Comparison of ENCODE assay signal across 37 cellular contexts in genomic region chr11:29963068-29963467, GRCh38. TPM values are rescaled to one million over a fixed set of nuclear protein-coding genes. Genes with fewer than 3 reads are reported as not detected.
"Had no signal": no experiment of that assay in that cellular context is flagged by ENCODE, and none has a peak within 500 bp of the region (broad histone marks: within the 10 kb centered on the region; RNA-seq: fewer than 3 reads in every experiment).

No MANE protein-coding gene starts in this region.

- H3K36me3 ChIP-seq: adrenal gland, ascending aorta, brain microvascular endothelial cell, breast epithelium, cardiac muscle cell had no signal

- ATAC-seq: activated naive CD4-positive, alpha-beta T cell treated with anti-CD3 and anti-CD28 coated beads, Interleukin-2, amount 50 U/mL, for 72 hours; activated naive CD8-positive, alpha-beta T cell treated with anti-CD3 and anti-CD28 coated beads, Interleukin-2, amount 50 U/mL, for 24 hours; activated T-cell treated with anti-CD3 and anti-CD28 coated beads, Interleukin-2, amount 50 U/mL, for 4 hours; activated T-cell treated with anti-CD3 and anti-CD28 coated beads, Interleukin-2, amount 50 U/mL, for 72 hours; activated T-helper 17 cell treated with anti-CD3 and anti-CD28 coated beads, Interleukin-2, amount 50 U/mL, for 72 hours; body of pancreas had no signal

- H3K4me1 ChIP-seq: adrenal gland, ascending aorta, body of pancreas, breast epithelium had no signal

- DNase-seq: activated effector memory CD4-positive, alpha-beta T cell treated with anti-CD3 and anti-CD28 coated beads, Interleukin-2, amount 50 U/mL, for 16 hours; activated effector memory CD4-positive, alpha-beta T cell treated with Interleukin-2 at 50 U/mL for 16 hours; activated gamma-delta T cell; activated gamma-delta T cell treated with Interleukin-2 at 50 U/mL for 16 hours; activated naive CD4-positive, alpha-beta T cell; activated naive CD4-positive, alpha-beta T cell treated with anti-CD3 and anti-CD28 coated beads for 36 hours; activated naive CD4-positive, alpha-beta T cell treated with anti-CD3 and anti-CD28 coated beads, Interleukin-2, amount 10 ng/mL, durations not matched to agents 7 days and 5 days; activated naive CD4-positive, alpha-beta T cell treated with anti-CD3 and anti-CD28 coated beads, Interleukin-2, amount 50 U/mL, for 16 hours; activated naive CD4-positive, alpha-beta T cell treated with Interleukin-2 at 50 U/mL for 16 hours; activated naive CD8-positive, alpha-beta T cell treated with anti-CD3 and anti-CD28 coated beads for 36 hours; activated naive CD8-positive, alpha-beta T cell treated with anti-CD3 and anti-CD28 coated beads, Interleukin-2, amount 10 ng/mL, durations not matched to agents 7 days and 5 days; activated naive CD8-positive, alpha-beta T cell treated with anti-CD3 and anti-CD28 coated beads, Interleukin-2, amount 50 U/mL, for 24 hours; activated T-cell treated with anti-CD3 and anti-CD28 coated beads, Interleukin-2, amount 50 U/mL, for 1 hour; activated T-cell treated with anti-CD3 and anti-CD28 coated beads, Interleukin-2, amount 50 U/mL, for 24 hours; activated T-cell treated with anti-CD3 and anti-CD28 coated beads, Interleukin-2, amount 50 U/mL, for 4 hours; activated T-cell treated with anti-CD3 and anti-CD28 coated beads, Interleukin-2, amount 50 U/mL, for 48 hours; activated T-cell treated with anti-CD3 and anti-CD28 coated beads, Interleukin-2, amount 50 U/mL, for 72 hours; adrenal gland; amniotic stem cell; amygdala; anterior cingulate cortex; aorta; body of pancreas; brain microvascular endothelial cell; caudate nucleus; central memory CD4-positive, alpha-beta T cell; cerebellar nuclear complex had no signal

- H3K9me3 ChIP-seq: adrenal gland, ascending aorta, body of pancreas, breast epithelium had no signal

- H3K27me3 ChIP-seq: adrenal gland, ascending aorta, body of pancreas, brain microvascular endothelial cell, breast epithelium, cardiac muscle cell had no signal

- H3K4me3 ChIP-seq: adrenal gland, ascending aorta, body of pancreas, breast epithelium, cardiac muscle cell had no signal

- H3K27ac ChIP-seq: adrenal gland, ascending aorta, body of pancreas, brain microvascular endothelial cell, breast epithelium, cardiac muscle cell had no signal

RNA-seq across cellular contexts. Expression of gene KCNA4, which starts 53.8 kb away (rescaled TPM):
- total RNA-seq: activated naive CD4-positive, alpha-beta T cell treated with anti-CD3 and anti-CD28 coated beads for 36 hours; activated naive CD4-positive, alpha-beta T cell treated with anti-CD3 and anti-CD28 coated beads, Interleukin-2, amount 50 U/mL, for 72 hours; activated naive CD8-positive, alpha-beta T cell treated with anti-CD3 and anti-CD28 coated beads for 36 hours; activated naive CD8-positive, alpha-beta T cell treated with anti-CD3 and anti-CD28 coated beads, Interleukin-2, amount 10 ng/mL, durations not matched to agents 7 days and 5 days; activated T-cell treated with anti-CD3 and anti-CD28 coated beads, Interleukin-2, amount 50 U/mL, for 4 hours; activated T-cell treated with anti-CD3 and anti-CD28 coated beads, Interleukin-2, amount 50 U/mL, for 72 hours; activated T-helper 1 cell treated with anti-CD3 and anti-CD28 coated beads, Interleukin-12 subunit alpha, Interleukin-12 subunit beta, Interleukin-2, Interleukin-4 antibody, amounts not matched to agents 30 ng/mL and 10 ng/mL and 1 ng/mL, durations not matched to agents 14 hours and 24 hours and 36 hours; activated T-helper 17 cell treated with anti-CD3 and anti-CD28 coated beads, Interleukin-2, amount 50 U/mL, for 72 hours; activated T-helper 2 cell treated with anti-CD3 and anti-CD28 coated beads, Interferon-gamma antibody, Interleukin-2, Interleukin-4, amounts not matched to agents 10 μg/mL and 5 μg/mL and 100 μg/mL, durations not matched to agents 14 hours and 24 hours and 36 hours; astrocyte; bronchial epithelial cell; chondrocyte had no signal
- polyA plus RNA-seq: aorta had no signal
